22 cellular contexts compared by ENCODE assay signal in genomic region chrX:15894724-15895123, GRCh38. TPM values are rescaled to one million over a fixed set of nuclear protein-coding genes. Genes with fewer than 3 reads are reported as not detected.
A peak's percentile ranks its signal among the peaks of the same experiment; 100 is the strongest.
DNase-seq lines count a peak whose midpoint lies in the region; ATAC-seq, FAIRE-seq and TF ChIP-seq lines count a peak whose summit lies in the region.
"Had no signal": no experiment of that assay in that cellular context is flagged by ENCODE, and none has a peak within 500 bp of the region (broad histone marks: within the 10 kb centered on the region; RNA-seq: fewer than 3 reads in every experiment).

No MANE protein-coding gene starts in this region.

- no peak overlapping the region for H3K4me3 Mint-ChIP-seq in astrocyte (ENCODE audit: unreplicated experiment)
- no peak overlapping the region for H3K4me3 Mint-ChIP-seq in stimulated activated naive CD8-positive, alpha-beta T cell treated with anti-CD3 and anti-CD28 coated beads, Interleukin-15, amount 100 ng/mL, for 72 hours
- H3K4me3 Mint-ChIP-seq: CD14-positive monocyte; CD4-positive, alpha-beta T cell; CD8-positive, alpha-beta memory T cell had no signal

- no peak overlapping the region for H3K27ac Mint-ChIP-seq in astrocyte (ENCODE audit: unreplicated experiment)
- H3K27ac Mint-ChIP-seq in stimulated activated naive CD8-positive, alpha-beta T cell treated with anti-CD3 and anti-CD28 coated beads, Interleukin-15, amount 100 ng/mL, for 72 hours, result no peak overlapping the region
- H3K27ac Mint-ChIP-seq: CD14-positive monocyte; CD4-positive, alpha-beta T cell; CD8-positive, alpha-beta memory T cell had no signal

- no peaks in the 10 kb centered on the region for H3K27me3 ChIP-seq in astrocyte (ENCODE audit: insufficient read depth, low read length)
- H3K27me3 ChIP-seq: BE2C had no signal

- H3K36me3 ChIP-seq in astrocyte (ENCODE audit: insufficient read depth, low read length), result no peaks in the 10 kb centered on the region
- H3K36me3 ChIP-seq: BE2C; BLaER1 treated with 17β-estradiol and CSF1 and Interleukin-3, amounts not matched to agents 10 nM and 100 nM had no signal

- no peak overlapping the region for H3K9ac ChIP-seq in astrocyte (ENCODE audit: low read length)
- H3K9ac ChIP-seq: BLaER1 treated with 17β-estradiol and CSF1 and Interleukin-3, amounts not matched to agents 10 nM and 100 nM had no signal

- H3K27ac ChIP-seq in astrocyte (ENCODE audit: low read depth, low read length), result no peak overlapping the region
- H3K27ac ChIP-seq: A549; BLaER1 treated with 17β-estradiol and CSF1 and Interleukin-3, amounts not matched to agents 10 nM and 100 nM had no signal

- H3K36me3 Mint-ChIP-seq in astrocyte (ENCODE audit: low read depth, unreplicated experiment), result no peaks in the 10 kb centered on the region

- H3K4me1 Mint-ChIP-seq in astrocyte (ENCODE audit: low read depth, unreplicated experiment), result no peaks in the 10 kb centered on the region
- H3K4me1 Mint-ChIP-seq in stimulated activated naive CD8-positive, alpha-beta T cell treated with anti-CD3 and anti-CD28 coated beads, Interleukin-15, amount 100 ng/mL, for 72 hours, result no peaks in the 10 kb centered on the region
- H3K4me1 Mint-ChIP-seq: CD8-positive, alpha-beta memory T cell had no signal

- no peak overlapping the region for H3K4me3 ChIP-seq in astrocyte (ENCODE audit: insufficient read depth, low read depth, low read length)
- H3K4me3 ChIP-seq: A549; BLaER1 treated with 17β-estradiol and CSF1 and Interleukin-3, amounts not matched to agents 10 nM and 100 nM had no signal

- H2AFZ ChIP-seq in astrocyte (ENCODE audit: low read depth, low read length), result no peak overlapping the region

- no peak for ATAC-seq in stimulated activated naive CD8-positive, alpha-beta T cell treated with anti-CD3 and anti-CD28 coated beads, Interleukin-15, amount 100 ng/mL, for 72 hours
- no peak for ATAC-seq in GM18520 (IDR thresholded peaks at IDR 0.05; ENCODE audit: unreplicated experiment)
- ATAC-seq: A549 had no signal

- no peaks in the 10 kb centered on the region for H3K4me1 ChIP-seq in astrocyte (ENCODE audit: insufficient read depth, low read length)
- H3K4me1 ChIP-seq: A549, BE2C had no signal

- H3K79me2 ChIP-seq in astrocyte (ENCODE audit: insufficient read depth, low read length), result no peaks in the 10 kb centered on the region

- TF ChIP-seq CTCF in astrocyte (IDR thresholded peaks at IDR 0.05; ENCODE audit: insufficient read depth, low read depth, low read length), result no peak

- no peaks in the 10 kb centered on the region for H3K9me3 ChIP-seq in astrocyte (ENCODE audit: insufficient read depth, low read depth, low read length)
- H3K9me3 ChIP-seq: A549, BE2C had no signal

- no peaks in the 10 kb centered on the region for H3K9me3 Mint-ChIP-seq in astrocyte (ENCODE audit: unreplicated experiment)
- no peaks in the 10 kb centered on the region for H3K9me3 Mint-ChIP-seq in stimulated activated naive CD8-positive, alpha-beta T cell treated with anti-CD3 and anti-CD28 coated beads, Interleukin-15, amount 100 ng/mL, for 72 hours
- H3K9me3 Mint-ChIP-seq: CD4-positive, alpha-beta T cell had no signal

- no peaks in the 10 kb centered on the region for H4K20me1 ChIP-seq in astrocyte (ENCODE audit: insufficient read depth, low read length)
- H4K20me1 ChIP-seq: BLaER1 treated with 17β-estradiol and CSF1 and Interleukin-3, amounts not matched to agents 10 nM and 100 nM had no signal

- no peaks in the 10 kb centered on the region for H3K27me3 Mint-ChIP-seq in astrocyte (ENCODE audit: low read depth, unreplicated experiment)
- no peaks in the 10 kb centered on the region for H3K27me3 Mint-ChIP-seq in stimulated activated naive CD8-positive, alpha-beta T cell treated with anti-CD3 and anti-CD28 coated beads, Interleukin-15, amount 100 ng/mL, for 72 hours
- H3K27me3 Mint-ChIP-seq: CD4-positive, alpha-beta T cell had no signal

- FAIRE-seq in GM12891 (lab: Jason Lieb, UNC), result peak; percentile 57
- peak; percentile 73 for FAIRE-seq in GM18507 (lab: Jason Lieb, UNC)
- peak; percentile 79 for FAIRE-seq in astrocyte (lab: Jason Lieb, UNC)
- FAIRE-seq: A549, D721Med had no signal

- no peak overlapping the region for H3K4me2 ChIP-seq in astrocyte (ENCODE audit: low read length)
- H3K4me2 ChIP-seq: A549; BLaER1 treated with 17β-estradiol and CSF1 and Interleukin-3, amounts not matched to agents 10 nM and 100 nM had no signal

- TF ChIP-seq POLR2A in GM12891 (IDR thresholded peaks at IDR 0.05; ENCODE audit: low read depth, low read length), result no peak

- DNase-seq in GM12891 (ENCODE audit: insufficient read length, low spot score), result no peak
- no peak for DNase-seq in GM18507 (ENCODE audit: extremely low spot score, insufficient read length, low read depth)
- no peak for DNase-seq in astrocyte (ENCODE audit: low read depth)
- no peak for DNase-seq in stimulated activated naive CD8-positive, alpha-beta T cell treated with anti-CD3 and anti-CD28 coated beads, Interleukin-15, amount 100 ng/mL, for 72 hours
- DNase-seq in cortex of kidney (lab: John Stamatoyannopoulos, UW), result no peak
- DNase-seq: 8988T; ACHN; AML-193; BE2C; CD4-positive, alpha-beta T cell; CD8-positive, alpha-beta memory T cell; DMS53; DMS79 treated with DMSO at 0.1 percent for 48 hours; GF-D8; GOT3; H7; HCEC 1CT had no signal

TF ChIP-seq in GM12891, 5 proteins besides CTCF, POLR2A, EP300 and RAD21:
- TF ChIP-seq PAX5 (IDR thresholded peaks at IDR 0.05; ENCODE audit: insufficient read depth, low read length, severe bottlenecking) (no peak), POLR2AphosphoS5 (IDR thresholded peaks at IDR 0.05; ENCODE audit: low read depth, low read length) (no peak), POU2F2 (IDR thresholded peaks at IDR 0.05; ENCODE audit: low read depth, low read length) (no peak), TAF1 (IDR thresholded peaks at IDR 0.05; ENCODE audit: low read depth, low read length) (no peak)

RNA-seq across cellular contexts. Expression of gene AP1S2, which starts 40.1 kb away (rescaled TPM):
- polyA plus RNA-seq in GM12891 (2012; ENCODE audit: low read depth, missing spikeins), result 35.3 TPM
- total RNA-seq in astrocyte, result 43.5 and 74.2 TPM in 2 replicates
